16 cellular contexts compared by ENCODE assay signal in genomic region chr11:3222941-3223905, GRCh38. TPM values are rescaled to one million over a fixed set of nuclear protein-coding genes. Genes with fewer than 3 reads are reported as not detected.
DNase-seq lines count a peak whose midpoint lies in the region; ATAC-seq and TF ChIP-seq lines count a peak whose summit lies in the region.
"Had no signal": no experiment of that assay in that cellular context is flagged by ENCODE, and none has a peak within 500 bp of the region (broad histone marks: within the 10 kb centered on the region; RNA-seq: fewer than 3 reads in every experiment).

No MANE protein-coding gene starts in this region.

- no peak overlapping the region for H3K4me3 Mint-ChIP-seq in endodermal cell
- H3K4me3 Mint-ChIP-seq in activated T-helper 17 cell treated with anti-CD3 and anti-CD28 coated beads, Interleukin-2, amount 50 U/mL, for 72 hours = no peak overlapping the region
- H3K4me3 Mint-ChIP-seq: activated naive CD8-positive, alpha-beta T cell; T-helper 2 cell treated with Interferon-gamma antibody and Interleukin-4, amounts not matched to agents 5 μg/mL and 100 μg/mL, for 36 hours had no signal

- H3K27me3 ChIP-seq in BLaER1 = no peaks in the 10 kb centered on the region
- peaks cover 6% of the 10 kb centered on the region for H3K27me3 ChIP-seq in endodermal cell (ENCODE audit: control insufficient read depth, insufficient read depth, low read length, poor library complexity, severe bottlenecking)
- H3K27me3 ChIP-seq: testis had no signal

- H3K36me3 Mint-ChIP-seq in endodermal cell (ENCODE audit: low read depth) = no peaks in the 10 kb centered on the region
- H3K36me3 Mint-ChIP-seq in activated T-helper 17 cell treated with anti-CD3 and anti-CD28 coated beads, Interleukin-2, amount 50 U/mL, for 72 hours (ENCODE audit: low read depth) = no peaks in the 10 kb centered on the region
- H3K36me3 Mint-ChIP-seq: activated naive CD8-positive, alpha-beta T cell; CD14-positive monocyte had no signal

- ATAC-seq in left lobe of liver = no peak
- no peak for ATAC-seq in activated T-helper 17 cell treated with anti-CD3 and anti-CD28 coated beads, Interleukin-2, amount 50 U/mL, for 72 hours (replicated peaks)

- H3K9me3 Mint-ChIP-seq in endodermal cell = no peaks in the 10 kb centered on the region
- no peaks in the 10 kb centered on the region for H3K9me3 Mint-ChIP-seq in activated T-helper 17 cell treated with anti-CD3 and anti-CD28 coated beads, Interleukin-2, amount 50 U/mL, for 72 hours
- H3K9me3 Mint-ChIP-seq: CD14-positive monocyte; nephron progenitor cell; T-helper 2 cell treated with Interferon-gamma antibody and Interleukin-4, amounts not matched to agents 5 μg/mL and 100 μg/mL, for 36 hours had no signal

- 0 out of 2 replicates have a peak overlapping the region, but pooled peaks have one; percentile 31 for H3K9ac ChIP-seq in BLaER1
- H3K9ac ChIP-seq in endodermal cell (ENCODE audit: extremely low read depth, low read length, poor library complexity, severe bottlenecking) = no peak overlapping the region

- H3K27ac ChIP-seq in BLaER1 = no peak overlapping the region
- H3K27ac ChIP-seq in endodermal cell (ENCODE audit: low read depth, low read length) = no peak overlapping the region
- H3K27ac ChIP-seq: cardiac muscle cell, testis had no signal

- no peaks in the 10 kb centered on the region for H4K20me1 ChIP-seq in BLaER1

- WGBS in endodermal cell (ENCODE audit: insufficient coverage in 1 of 2, insufficient read length in 1 of 2), 2 experiments = 85 to 87% methylated on average over 28 to 33 of the region's 36 CpGs

- peaks cover 31% of the 10 kb centered on the region for H3K27me3 Mint-ChIP-seq in endodermal cell (ENCODE audit: insufficient read depth)
- H3K27me3 Mint-ChIP-seq in activated T-helper 17 cell treated with anti-CD3 and anti-CD28 coated beads, Interleukin-2, amount 50 U/mL, for 72 hours = peaks cover 22% of the 10 kb centered on the region

- H3K4me2 ChIP-seq in BLaER1 = peak overlapping the region; percentile 91

- H3K4me1 Mint-ChIP-seq in endodermal cell = peaks cover 2% of the 10 kb centered on the region
- no peaks in the 10 kb centered on the region for H3K4me1 Mint-ChIP-seq in activated T-helper 17 cell treated with anti-CD3 and anti-CD28 coated beads, Interleukin-2, amount 50 U/mL, for 72 hours

- H3K9me3 ChIP-seq in BLaER1 (no peaks in the 10 kb centered on the region), endodermal cell (ENCODE audit: control insufficient read depth, low read length) (no peaks in the 10 kb centered on the region)
- H3K9me3 ChIP-seq: testis had no signal

- H3K27ac Mint-ChIP-seq in endodermal cell = no peak overlapping the region
- no peak overlapping the region for H3K27ac Mint-ChIP-seq in activated T-helper 17 cell treated with anti-CD3 and anti-CD28 coated beads, Interleukin-2, amount 50 U/mL, for 72 hours
- H3K27ac Mint-ChIP-seq: activated naive CD8-positive, alpha-beta T cell; CD14-positive monocyte; T-helper 2 cell treated with Interferon-gamma antibody and Interleukin-4, amounts not matched to agents 5 μg/mL and 100 μg/mL, for 36 hours had no signal

- peaks cover 90% of the 10 kb centered on the region for H3K4me1 ChIP-seq in BLaER1
- no peaks in the 10 kb centered on the region for H3K4me1 ChIP-seq in endodermal cell (ENCODE audit: control insufficient read depth, insufficient read depth, low read length)
- H3K4me1 ChIP-seq: testis had no signal

- DNase-seq in 8988T (peak; percentile 22), MV-4-11 (lab: John Stamatoyannopoulos, UW) (peak; percentile 34), endodermal cell (peak; percentile 40), NCI-H1092 treated with DMSO at 0.1 percent for 48 hours (lab: John Stamatoyannopoulos, UW) (no peak), left lobe of liver (ENCODE audit: low spot score) (no peak)
- DNase-seq: foreskin fibroblast, nephron progenitor cell, testis had no signal

- no peaks in the 10 kb centered on the region for H3K36me3 ChIP-seq in BLaER1
- no peaks in the 10 kb centered on the region for H3K36me3 ChIP-seq in endodermal cell (ENCODE audit: control insufficient read depth, insufficient read depth, low read length)
- H3K36me3 ChIP-seq: cardiac muscle cell had no signal

- TF ChIP-seq CTCF in endodermal cell (conservative IDR thresholded peaks at IDR 0.05) = no peak

- H3K4me3 ChIP-seq in BLaER1 = 0 out of 2 replicates have a peak overlapping the region, but pooled peaks have one; percentile 26
- no peak overlapping the region for H3K4me3 ChIP-seq in endodermal cell (ENCODE audit: low read length)
- H3K4me3 ChIP-seq: cardiac muscle cell, lung, testis had no signal

RNA-seq across cellular contexts. Expression of gene MRGPRG, which starts 4.6 kb away (rescaled TPM):
- not detected for total RNA-seq in endodermal cell
- polyA plus RNA-seq in endodermal cell (2013, experiment 1 of 2) = not detected
- polyA plus RNA-seq in endodermal cell (2013, experiment 2 of 2) = not detected
- total RNA-seq in left lobe of liver = not detected
- not detected for total RNA-seq in activated T-helper 17 cell treated with anti-CD3 and anti-CD28 coated beads, Interleukin-2, amount 50 U/mL, for 72 hours
- total RNA-seq: activated CD8-positive, alpha-beta memory T cell treated with anti-CD3 and anti-CD28 coated beads for 36 hours; cardiac muscle cell; lung had no signal
- polyA plus RNA-seq: cardiac muscle cell, CD14-positive monocyte, lung had no signal

RNA-seq across cellular contexts. Expression of gene MRGPRE, which starts 9.0 kb away (rescaled TPM):
- total RNA-seq in endodermal cell (not detected), left lobe of liver (not detected)
- not detected for polyA plus RNA-seq in endodermal cell (2013, experiment 1 of 2)
- polyA plus RNA-seq in endodermal cell (2013, experiment 2 of 2) = not detected
- total RNA-seq in activated T-helper 17 cell treated with anti-CD3 and anti-CD28 coated beads, Interleukin-2, amount 50 U/mL, for 72 hours = not detected
- total RNA-seq: activated CD8-positive, alpha-beta memory T cell treated with anti-CD3 and anti-CD28 coated beads for 36 hours; cardiac muscle cell had no signal
- polyA plus RNA-seq: cardiac muscle cell, CD14-positive monocyte had no signal

RNA-seq across cellular contexts. Expression of gene OSBPL5, which starts 58.1 kb away (rescaled TPM):
- 1 to 10 TPM; 1.2 to 4.8 TPM for total RNA-seq in endodermal cell
- 15.4 TPM for polyA plus RNA-seq in endodermal cell (2013, experiment 1 of 2)
- polyA plus RNA-seq in endodermal cell (2013, experiment 2 of 2) = 16.4 TPM
- 3.6 TPM for total RNA-seq in left lobe of liver
- total RNA-seq in activated T-helper 17 cell treated with anti-CD3 and anti-CD28 coated beads, Interleukin-2, amount 50 U/mL, for 72 hours = 1 to 10 TPM; 3.3 to 5.3 TPM

Comparison
In these comparisons a context has a peak if more than half of its experiments do, and no peak if none do; other contexts are left out.
1. DNase-seq: peak in 8988T (single experiment), MV-4-11 (single experiment) and endodermal cell (single experiment); none in NCI-H1092 treated with DMSO at 0.1 percent for 48 hours (single experiment) and left lobe of liver (single experiment).